ENCODE assay signal across 23 cellular contexts in the genomic region with DNA sequence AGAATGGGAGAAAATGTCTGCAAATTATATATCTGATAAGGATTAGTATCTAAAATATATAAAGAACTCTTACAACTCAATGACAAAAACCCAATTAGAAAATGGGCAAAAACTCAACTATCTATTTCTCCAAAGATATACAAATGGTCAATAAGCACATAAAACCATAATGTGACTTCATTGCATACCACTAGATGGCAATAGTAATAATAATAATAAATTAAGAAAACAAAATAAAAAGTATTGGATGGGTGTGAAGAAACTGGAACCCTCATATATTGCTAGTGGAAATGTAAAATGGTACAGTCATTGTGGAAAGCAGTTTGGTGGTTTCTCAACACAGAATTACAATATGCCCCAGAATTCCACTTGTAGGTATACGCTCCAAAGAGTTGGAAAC.
DNase-seq lines count a peak whose midpoint lies in the region; ATAC-seq and TF ChIP-seq lines count a peak whose summit lies in the region.
"Had no signal": no experiment of that assay in that cellular context is flagged by ENCODE, and none has a peak within 500 bp of the region (broad histone marks: within the 10 kb centered on the region; RNA-seq: fewer than 3 reads in every experiment).

No MANE protein-coding gene starts in this region.

- H3K4me1 ChIP-seq in H9 (ENCODE audit: insufficient read depth, low read length) (no peaks in the 10 kb centered on the region), Loucy (ENCODE audit: insufficient read depth, low read length, poor library complexity, severe bottlenecking) (no peaks in the 10 kb centered on the region), RWPE2 (ENCODE audit: insufficient read depth, poor library complexity, severe bottlenecking) (no peaks in the 10 kb centered on the region)
- H3K4me1 ChIP-seq: BE2C had no signal

- H3K4me1 Mint-ChIP-seq in H9 = peaks cover 10 to 13% of the 10 kb centered on the region in 2 experiments
- H3K4me1 Mint-ChIP-seq: CD14-positive monocyte had no signal

- H3K4me3 Mint-ChIP-seq in H9 = no peak overlapping the region
- H3K4me3 Mint-ChIP-seq: CD14-positive monocyte had no signal

- H3K36me3 Mint-ChIP-seq in H9 (ENCODE audit: insufficient read depth in 1 of 3, low read depth in 3 of 3) = peaks cover 3 to 7% (median 4%) of the 10 kb centered on the region in 3 experiments; a peak in 4 of 7 replicates
- H3K36me3 Mint-ChIP-seq: CD14-positive monocyte had no signal

- no peak overlapping the region for H4K8ac ChIP-seq in H9 (replicated peaks; ENCODE audit: insufficient read length, low read depth, low read length)

- H2BK120ac ChIP-seq in H9 (ENCODE audit: low read depth, low read length, poor library complexity, severe bottlenecking) = no peak overlapping the region

- H2AFZ ChIP-seq in H9 (ENCODE audit: low read length) (no peak overlapping the region), Loucy (ENCODE audit: low read length) (no peak overlapping the region)

- no peak overlapping the region for H3T11ph ChIP-seq in H9 (ENCODE audit: low read length)

- no peak overlapping the region for H3K23ac ChIP-seq in H9 (ENCODE audit: insufficient read length, low read depth, low read length)

- H3K4me3 ChIP-seq in Loucy (ENCODE audit: low read length, poor library complexity, severe bottlenecking) (no peak overlapping the region), RWPE2 (ENCODE audit: severe bottlenecking) (no peak overlapping the region)
- H3K4me3 ChIP-seq: Peyer's patch, SK-N-MC had no signal

- H2BK15ac ChIP-seq in H9 (ENCODE audit: low read depth, low read length) = no peak overlapping the region

- H4K91ac ChIP-seq in H9 (ENCODE audit: insufficient read length, low read depth, low read length) = no peak overlapping the region

- H3K27ac ChIP-seq in H9 (ENCODE audit: insufficient read length, low read depth, low read length) (no peak overlapping the region), RWPE2 (ENCODE audit: poor library complexity, severe bottlenecking) (no peak overlapping the region)
- H3K27ac ChIP-seq: Peyer's patch, SK-N-MC had no signal

- H3K9me2 ChIP-seq in Loucy (replicated peaks; ENCODE audit: low read depth, low read length) = no peaks in the 10 kb centered on the region

- no peak overlapping the region for H2BK12ac ChIP-seq in H9 (ENCODE audit: insufficient read length, low read depth, low read length)

- H3K9me3 ChIP-seq in H9 (ENCODE audit: control insufficient read depth, low read depth, low read length) (no peaks in the 10 kb centered on the region), Loucy (ENCODE audit: insufficient read depth, low read depth, low read length) (peaks cover 18% of the 10 kb centered on the region; the same call in 1 of the 2 replicates), RWPE2 (ENCODE audit: severe bottlenecking) (no peaks in the 10 kb centered on the region)
- H3K9me3 ChIP-seq: BE2C, Peyer's patch had no signal

- no peak overlapping the region for H2AK5ac ChIP-seq in H9 (ENCODE audit: insufficient read length, low read length)

- TF ChIP-seq CTCF in H9 (conservative IDR thresholded peaks at IDR 0.05) (0 out of 3 replicates have a peak, but pooled peaks have one; percentile 16), Loucy (conservative IDR thresholded peaks at IDR 0.05; ENCODE audit: low read length) (peak; percentile 20; the same call in 1 of the 2 replicates), RWPE2 (IDR thresholded peaks at IDR 0.05; ENCODE audit: poor library complexity, severe bottlenecking) (peak; percentile 13)

- H3F3A ChIP-seq in Loucy (ENCODE audit: low read depth) = no peaks in the 10 kb centered on the region

- WGBS in H9 (ENCODE audit: extremely low coverage, insufficient read length, low lambda C conversion rate) = no CpG with 5 or more reads among the region's 1 CpG

- H3K9ac ChIP-seq in H9 (ENCODE audit: extremely low read depth, insufficient read length, low read length) = no peak overlapping the region
- H3K9ac ChIP-seq in Loucy (ENCODE audit: low read depth, low read length, poor library complexity, severe bottlenecking) = no peak overlapping the region

- peaks cover 8% of the 10 kb centered on the region for H3K27me3 Mint-ChIP-seq in H9 (ENCODE audit: low read depth)

- DNase-seq in H9 = no peak
- no peak for DNase-seq in RWPE2 (ENCODE audit: low spot score)
- DNase-seq in NCI-H2107 treated with DMSO at 0.1 percent for 48 hours (lab: John Stamatoyannopoulos, UW; ENCODE audit: unreplicated experiment) = no peak
- DNase-seq in CD1c-positive myeloid dendritic cell (ENCODE audit: extremely low spot score) = no peak
- no peak for DNase-seq in cerebellar cortex (ENCODE audit: low spot score)
- DNase-seq: ACHN, BE2C, Calu3, DMS153, Kasumi-1, NCI-H1048, NCI-H1417, NCI-H1694, NCI-H2029 treated with DMSO at 0.1 percent for 48 hours, NCI-H2227 treated with DMSO at 0.1 percent for 48 hours, NCI-H69, Peyer's patch, SIG-M5 had no signal

- H2BK20ac ChIP-seq in H9 (ENCODE audit: low read depth, low read length, poor library complexity, severe bottlenecking) = no peak overlapping the region

- ATAC-seq in RWPE2 (ENCODE audit: low read depth) (no peak), GM19035 (IDR thresholded peaks at IDR 0.05; ENCODE audit: unreplicated experiment) (no peak)
- ATAC-seq: HepG2 had no signal

- no peak overlapping the region for H2BK5ac ChIP-seq in H9 (ENCODE audit: insufficient read length, low read length)

- H3K9me3 Mint-ChIP-seq in H9 = peaks cover 11 to 14% of the 10 kb centered on the region in 2 experiments; a peak in 4 of 5 replicates

- H3K18ac ChIP-seq in H9 (ENCODE audit: insufficient read length, low read depth, low read length) = no peak overlapping the region

- H3K27me3 ChIP-seq in H9 (ENCODE audit: insufficient read depth, low read length) (no peaks in the 10 kb centered on the region), Loucy (ENCODE audit: insufficient read depth, low read length, poor library complexity, severe bottlenecking) (no peaks in the 10 kb centered on the region), RWPE2 (ENCODE audit: insufficient read depth, poor library complexity, severe bottlenecking) (no peaks in the 10 kb centered on the region)
- H3K27me3 ChIP-seq: BE2C, Peyer's patch had no signal

- H3K56ac ChIP-seq in H9 (ENCODE audit: insufficient read length, low read depth, low read length) = no peak overlapping the region

- no peaks in the 10 kb centered on the region for H4K20me1 ChIP-seq in H9 (ENCODE audit: control insufficient read depth, insufficient read depth, insufficient read length)
- no peaks in the 10 kb centered on the region for H4K20me1 ChIP-seq in Loucy (ENCODE audit: insufficient read depth, low read length, poor library complexity, severe bottlenecking)

- no peaks in the 10 kb centered on the region for H3K79me1 ChIP-seq in H9 (ENCODE audit: insufficient read depth, low read depth, low read length, poor library complexity, severe bottlenecking)

- H3K23me2 ChIP-seq in H9 (ENCODE audit: insufficient read length, low read depth, low read length, poor library complexity, severe bottlenecking) = no peaks in the 10 kb centered on the region

- H3K79me2 ChIP-seq in H9 (ENCODE audit: insufficient read depth, low read length) (no peaks in the 10 kb centered on the region), Loucy (ENCODE audit: insufficient read depth, low read length) (no peaks in the 10 kb centered on the region)

- H3K4me2 ChIP-seq in H9 (ENCODE audit: insufficient read depth, insufficient read length, low read length) (no peak overlapping the region), Loucy (ENCODE audit: low read depth, low read length, poor library complexity, severe bottlenecking) (no peak overlapping the region)

- no peak overlapping the region for H3K14ac ChIP-seq in H9 (ENCODE audit: insufficient read depth, low read length)

- no peak overlapping the region for H3K27ac Mint-ChIP-seq in H9
- H3K27ac Mint-ChIP-seq: CD14-positive monocyte had no signal

- H3K36me3 ChIP-seq in Loucy (ENCODE audit: insufficient read depth, low read length) = no peaks in the 10 kb centered on the region
- no peaks in the 10 kb centered on the region for H3K36me3 ChIP-seq in RWPE2 (ENCODE audit: low read depth)
- H3K36me3 ChIP-seq: BE2C, Peyer's patch had no signal

- H3K4ac ChIP-seq in H9 (ENCODE audit: low read depth, low read length) = no peak overlapping the region

- H4K5ac ChIP-seq in H9 (ENCODE audit: insufficient read length, low read depth, low read length) = no peak overlapping the region
